8 cellular contexts compared by ENCODE assay signal in genomic region chr3:47380026-47380600, GRCh38. TPM values are rescaled to one million over a fixed set of nuclear protein-coding genes. Genes with fewer than 3 reads are reported as not detected.
A peak's percentile ranks its signal among the peaks of the same experiment; 100 is the strongest.
DNase-seq lines count a peak whose midpoint lies in the region; ATAC-seq and TF ChIP-seq lines count a peak whose summit lies in the region.

No MANE protein-coding gene starts in this region.

- H3K27ac Mint-ChIP-seq in activated CD4-positive, alpha-beta T cell treated with anti-CD3 and anti-CD28 coated beads for 36 hours: peak overlapping the region; percentile 99

- H3K4me3 ChIP-seq in left ventricle myocardium inferior (peak overlapping the region; percentile 92), smooth muscle cell (peak overlapping the region; percentile 72)

- peaks cover 32% of the 10 kb centered on the region for H4K20me1 ChIP-seq in smooth muscle cell (ENCODE audit: low read depth)

- H3F3A ChIP-seq in smooth muscle cell (ENCODE audit: low read depth): peaks cover 5% of the 10 kb centered on the region

- intact Hi-C loops in activated CD4-positive, alpha-beta T cell treated with anti-CD3 and anti-CD28 coated beads for 36 hours (cut with DNase I, micrococcal nuclease): loop anchor here (1.0 to 5.0 kb wide), 17 partner anchors 20 to 1177 kb away; partner anchors contain the start of genes KIF9 (in 2 of the 2), KLHL18 (in 2 of the 2), NBEAL2 (in 2 of the 2) and SETD2 (in 2 of the 2)
- intact Hi-C loops in left ventricle myocardium inferior (cut with micrococcal nuclease): no loop called here

- H3K4me1 ChIP-seq in left ventricle myocardium inferior (peaks cover 47% of the 10 kb centered on the region), smooth muscle cell (ENCODE audit: low read depth) (peaks cover 18% of the 10 kb centered on the region)

- ATAC-seq in activated CD4-positive, alpha-beta T cell treated with anti-CD3 and anti-CD28 coated beads for 36 hours: no peak

- peaks cover 36% of the 10 kb centered on the region for H3K4me1 Mint-ChIP-seq in activated CD4-positive, alpha-beta T cell treated with anti-CD3 and anti-CD28 coated beads for 36 hours

- H3K36me3 Mint-ChIP-seq in activated CD4-positive, alpha-beta T cell treated with anti-CD3 and anti-CD28 coated beads for 36 hours (ENCODE audit: low read depth): peaks cover 12% of the 10 kb centered on the region

- peak overlapping the region; percentile 96 for H3K4me2 ChIP-seq in smooth muscle cell

- CTCF ChIA-PET in activated CD4-positive, alpha-beta T cell treated with anti-CD3 and anti-CD28 coated beads for 36 hours (lab: Charles Lee): interaction anchor here (0.6 to 1.3 kb wide), 10 partner anchors 10 to 508 kb away, joined by 3 to 7 read pairs (median 3); partner anchors contain the start of gene SCAP

- POLR2A ChIA-PET in activated CD4-positive, alpha-beta T cell treated with anti-CD3 and anti-CD28 coated beads for 36 hours (lab: Charles Lee): interaction anchor here (0.8 to 1.5 kb wide), 9 partner anchors 35 to 443 kb away, joined by 3 to 6 read pairs (median 3); partner anchors contain the start of genes DHX30, KLHL18, NBEAL2 and SETD2

- H3K27me3 ChIP-seq in left ventricle myocardium inferior (ENCODE audit: low read depth) (no peaks in the 10 kb centered on the region), smooth muscle cell (ENCODE audit: low read depth) (no peaks in the 10 kb centered on the region)

- TF ChIP-seq CTCF in VCaP (conservative IDR thresholded peaks at IDR 0.05) (no peak), left ventricle myocardium inferior (IDR thresholded peaks at IDR 0.05; ENCODE audit: borderline replicate concordance) (no peak), smooth muscle cell (IDR thresholded peaks at IDR 0.05; ENCODE audit: borderline replicate concordance, insufficient read depth, poor library complexity, severe bottlenecking) (no peak)

- H3K36me3 ChIP-seq in left ventricle myocardium inferior: no peaks in the 10 kb centered on the region
- no peaks in the 10 kb centered on the region for H3K36me3 ChIP-seq in smooth muscle cell (ENCODE audit: low read depth)

- peak overlapping the region; percentile 42 for H2AFZ ChIP-seq in smooth muscle cell (ENCODE audit: low read depth)

- 18% methylated on average over 17 of the region's 23 CpGs for WGBS in smooth muscle cell (ENCODE audit: low lambda C conversion rate)

- H3K27ac ChIP-seq in VCaP (peak overlapping the region; percentile 98), left ventricle myocardium inferior (replicated peaks) (peak overlapping the region; percentile 96), smooth muscle cell (ENCODE audit: low read depth) (peak overlapping the region; percentile 95)

- peak overlapping the region; percentile 86 for H3K4me3 Mint-ChIP-seq in activated CD4-positive, alpha-beta T cell treated with anti-CD3 and anti-CD28 coated beads for 36 hours

- H3K9me3 Mint-ChIP-seq in activated CD4-positive, alpha-beta T cell treated with anti-CD3 and anti-CD28 coated beads for 36 hours (ENCODE audit: low read depth): no peaks in the 10 kb centered on the region

- peak overlapping the region; percentile 97 for H3K9ac ChIP-seq in smooth muscle cell (ENCODE audit: low read depth)

- peaks cover 51% of the 10 kb centered on the region for H3K79me2 ChIP-seq in smooth muscle cell (ENCODE audit: low read depth)

- H3K27me3 Mint-ChIP-seq in activated CD4-positive, alpha-beta T cell treated with anti-CD3 and anti-CD28 coated beads for 36 hours: no peaks in the 10 kb centered on the region

- H3K9me3 ChIP-seq in left ventricle myocardium inferior (replicated peaks) (no peaks in the 10 kb centered on the region), smooth muscle cell (replicated peaks; ENCODE audit: low read depth) (no peaks in the 10 kb centered on the region)

- DNase-seq in activated CD4-positive, alpha-beta T cell treated with anti-CD3 and anti-CD28 coated beads for 36 hours: no peak
- no peak for DNase-seq in activated CD4-positive, alpha-beta T cell treated with anti-CD3 and anti-CD28 coated beads, Interleukin-2, amount 50 U/mL, for 4 hours
- DNase-seq in left ventricle myocardium inferior: no peak
- DNase-seq in smooth muscle cell (lab: John Stamatoyannopoulos, UW; ENCODE audit: unreplicated experiment): no peak
- no peak for DNase-seq in mucosa of gallbladder (ENCODE audit: low spot score)
- no peak for DNase-seq in NOMO-1 treated with dmso at 0.1 percent for 144 hours (lab: John Stamatoyannopoulos, UW; ENCODE audit: unreplicated experiment)
- DNase-seq in stimulated activated CD8-positive, alpha-beta memory T cell treated with anti-CD3 and anti-CD28 coated beads, Interleukin-4, amount 100 ng/mL, for 48 hours: no peak

RNA-seq across cellular contexts. Expression of gene PTPN23, which starts 0.7 kb away (rescaled TPM):
- 10 to 100 TPM; 25.9 to 29.4 TPM for total RNA-seq in activated CD4-positive, alpha-beta T cell treated with anti-CD3 and anti-CD28 coated beads for 36 hours
- total RNA-seq in left ventricle myocardium inferior: 20.0 TPM
- total RNA-seq in smooth muscle cell: 4.8 and 7.2 TPM in 2 replicates
- 17.1 and 22.1 TPM in 2 replicates for polyA plus RNA-seq in smooth muscle cell
- total RNA-seq in mucosa of gallbladder: 58.2 TPM
